In genomic region chr3:123745184-123745855, GRCh38 we compare ENCODE assay signal across 11 cellular contexts.
DNase-seq lines count a peak whose midpoint lies in the region; ATAC-seq, FAIRE-seq and TF ChIP-seq lines count a peak whose summit lies in the region.
"Had no signal": no experiment of that assay in that cellular context is flagged by ENCODE, and none has a peak within 500 bp of the region (broad histone marks: within the 10 kb centered on the region; RNA-seq: fewer than 3 reads in every experiment).

No MANE protein-coding gene starts in this region.

- H3K4me1 Mint-ChIP-seq in activated T-helper 1 cell treated with anti-CD3 and anti-CD28 coated beads, Interleukin-12 subunit alpha, Interleukin-12 subunit beta, Interleukin-2, Interleukin-4 antibody, amounts not matched to agents 30 ng/mL and 10 ng/mL and 1 ng/mL, durations not matched to agents 14 hours and 24 hours and 36 hours (ENCODE audit: low read depth) = no peaks in the 10 kb centered on the region
- H3K4me1 Mint-ChIP-seq: nephron progenitor cell had no signal

- peak; percentile 34 for TF ChIP-seq CTCF in C4-2B (conservative IDR thresholded peaks at IDR 0.05)
- TF ChIP-seq CTCF in KMS-11 (conservative IDR thresholded peaks at IDR 0.05; ENCODE audit: low read depth, low read length) = peak; percentile 31; the same call in 1 of the 2 replicates
- peak in 5 of 7 experiments; percentile 13 to 49 (median 39) for TF ChIP-seq CTCF in body of pancreas (IDR thresholded peaks at IDR 0.05)
- TF ChIP-seq CTCF in HepG2 (CRISPR knock-in tag; IDR thresholded peaks at IDR 0.05) = peak; percentile 67

- ATAC-seq in body of pancreas = peak; percentile 47
- peak; percentile 84 for ATAC-seq in HepG2
- no peak for ATAC-seq in HG03025 (IDR thresholded peaks at IDR 0.05; ENCODE audit: low FRiP score, unreplicated experiment)

- no peak for TF ChIP-seq POLR2A in body of pancreas (IDR thresholded peaks at IDR 0.05)
- no peak for TF ChIP-seq POLR2A in HepG2 (IDR thresholded peaks at IDR 0.05; ENCODE audit: insufficient read depth in 1 of 2, low read depth in 2 of 2, low read length in 2 of 2)

- H3K9ac ChIP-seq in KMS-11 (no peak overlapping the region), HepG2 (ENCODE audit: insufficient read depth, low read depth, low read length) (no peak overlapping the region)

- H3K27me3 Mint-ChIP-seq in activated T-helper 1 cell treated with anti-CD3 and anti-CD28 coated beads, Interleukin-12 subunit alpha, Interleukin-12 subunit beta, Interleukin-2, Interleukin-4 antibody, amounts not matched to agents 30 ng/mL and 10 ng/mL and 1 ng/mL, durations not matched to agents 14 hours and 24 hours and 36 hours (ENCODE audit: insufficient read depth) = peaks cover 12% of the 10 kb centered on the region

- no peak for TF ChIP-seq EP300 in HepG2 (IDR thresholded peaks at IDR 0.05; ENCODE audit: low read depth in 2 of 2, low read length in 2 of 2)
- TF ChIP-seq EP300 in HepG2 (CRISPR knock-in tag; IDR thresholded peaks at IDR 0.05; ENCODE audit: borderline replicate concordance) = no peak

- POLR2A ChIA-PET in HepG2 (lab: Yijun Ruan, JAX) = interaction anchor here (1.2 kb wide), 1 partner anchor 10 kb away, joined by 5 read pairs; no protein-coding TSS in a partner anchor

- 80 to 93% methylated on average over 1 of the region's 1 CpG for WGBS in body of pancreas, 2 donors
- WGBS in HepG2 (ENCODE audit: low lambda C conversion rate) = 76% methylated on average over 1 of the region's 1 CpG

- intact Hi-C loops in body of pancreas (cut with DNase I) (no loop called here), HepG2 (cut with micrococcal nuclease; ENCODE audit: unreplicated experiment) (loop anchor here (1.0 to 2.0 kb wide), 2 partner anchors 53 to 136 kb away; no protein-coding TSS in a partner anchor)
- intact Hi-C loops in activated T-helper 1 cell treated with anti-CD3 and anti-CD28 coated beads, Interleukin-12 subunit alpha, Interleukin-12 subunit beta, Interleukin-2, Interleukin-4 antibody, amounts not matched to agents 30 ng/mL and 10 ng/mL and 1 ng/mL, durations not matched to agents 14 hours and 24 hours and 36 hours (cut with micrococcal nuclease) = no loop called here

- BruUV-seq in HepG2 (replicated peaks; lab: Mats Ljungman, UMichigan) = no TSS peak

- FAIRE-seq in HepG2 (lab: Jason Lieb, UNC) = no peak

- H3K4me2 ChIP-seq in KMS-11 (no peak overlapping the region), HepG2 (ENCODE audit: low read depth, low read length) (no peak overlapping the region)

- no peaks in the 10 kb centered on the region for H3K9me3 Mint-ChIP-seq in activated T-helper 1 cell treated with anti-CD3 and anti-CD28 coated beads, Interleukin-12 subunit alpha, Interleukin-12 subunit beta, Interleukin-2, Interleukin-4 antibody, amounts not matched to agents 30 ng/mL and 10 ng/mL and 1 ng/mL, durations not matched to agents 14 hours and 24 hours and 36 hours
- H3K9me3 Mint-ChIP-seq: nephron progenitor cell had no signal

- H3K27ac Mint-ChIP-seq in activated T-helper 1 cell treated with anti-CD3 and anti-CD28 coated beads, Interleukin-12 subunit alpha, Interleukin-12 subunit beta, Interleukin-2, Interleukin-4 antibody, amounts not matched to agents 30 ng/mL and 10 ng/mL and 1 ng/mL, durations not matched to agents 14 hours and 24 hours and 36 hours = no peak overlapping the region

- in situ Hi-C loops in HepG2 (cut with HindIII; ENCODE audit: extremely low pct_ligation_motif_present, low pct_unique_long_range_greater_than_20kb) = no loop called here

- H3K4me3 ChIP-seq in KMS-11 (IDR thresholded peaks at IDR 0.05; ENCODE audit: insufficient read depth, low read depth, low read length) (no peak overlapping the region), body of pancreas (no peak overlapping the region), HepG2 (replicated peaks in 1 of 3; ENCODE audit: insufficient read depth in 1 of 3, low read depth in 2 of 3, low read length in 3 of 3) (no peak overlapping the region)
- H3K4me3 ChIP-seq: upper lobe of left lung had no signal

- CTCF ChIA-PET in HepG2 (lab: Yijun Ruan, JAX; ENCODE audit: low intra/inter-chr PET ratio, low total read pairs) = interaction anchor here (1.1 to 1.6 kb wide), 2 partner anchors 132 to 136 kb away, joined by 3 to 11 read pairs; no protein-coding TSS in a partner anchor

- H2AFZ ChIP-seq in KMS-11 (ENCODE audit: low read depth) = no peak overlapping the region
- H2AFZ ChIP-seq in HepG2 (ENCODE audit: low read length) = no peak overlapping the region

- peak; percentile 65 for TF ChIP-seq RAD21 in HepG2 (CRISPR knock-in tag; IDR thresholded peaks at IDR 0.05)

- H4K20me1 ChIP-seq in KMS-11 (ENCODE audit: insufficient read depth) (no peaks in the 10 kb centered on the region), HepG2 (ENCODE audit: insufficient read depth, low read length) (no peaks in the 10 kb centered on the region)

- H3K4me1 ChIP-seq in KMS-11 (ENCODE audit: low read depth, poor library complexity, severe bottlenecking) = no peaks in the 10 kb centered on the region
- H3K4me1 ChIP-seq in body of pancreas = peaks cover 1% of the 10 kb centered on the region
- peaks cover 19% of the 10 kb centered on the region for H3K4me1 ChIP-seq in HepG2 (ENCODE audit: insufficient read depth, low read length)

- H3K36me3 ChIP-seq in KMS-11 (ENCODE audit: insufficient read depth) = no peaks in the 10 kb centered on the region
- H3K36me3 ChIP-seq in body of pancreas (replicated peaks in 1 of 2; ENCODE audit: insufficient read depth in 1 of 2, low read depth in 2 of 2) = no peaks in the 10 kb centered on the region
- peaks cover 1 to 15% of the 10 kb centered on the region in 2 experiments; a peak in 2 of 5 replicates for H3K36me3 ChIP-seq in HepG2 (replicated peaks in 1 of 2; ENCODE audit: control insufficient read depth in 1 of 2, insufficient read depth in 2 of 2, low read length in 2 of 2)
- H3K36me3 ChIP-seq: upper lobe of left lung had no signal

- no peak for DNase-seq in body of pancreas
- peak; percentile 44 for DNase-seq in HepG2 (ENCODE audit: low spot score)
- no peak for DNase-seq in epidermal melanocyte (ENCODE audit: insufficient read length, low spot score)
- DNase-seq in activated T-helper 1 cell treated with anti-CD3 and anti-CD28 coated beads, Interleukin-12 subunit alpha, Interleukin-12 subunit beta, Interleukin-2, Interleukin-4 antibody, amounts not matched to agents 30 ng/mL and 10 ng/mL and 1 ng/mL, durations not matched to agents 14 hours and 24 hours and 36 hours (ENCODE audit: low spot score) = no peak
- DNase-seq in DMS79 (lab: John Stamatoyannopoulos, UW) = no peak
- DNase-seq: hypothalamus, nephron progenitor cell had no signal

- H3K27ac ChIP-seq in C4-2B (no peak overlapping the region), KMS-11 (no peak overlapping the region), body of pancreas (peak overlapping the region in 1 of 4 donors; percentile 24), HepG2 (ENCODE audit: extremely low read length, insufficient read depth, low read length) (peak overlapping the region; percentile 30)

- no peaks in the 10 kb centered on the region for H3K27me3 ChIP-seq in KMS-11 (ENCODE audit: insufficient read depth, low read depth)
- no peaks in the 10 kb centered on the region for H3K27me3 ChIP-seq in body of pancreas
- H3K27me3 ChIP-seq in HepG2 (ENCODE audit: control insufficient read depth in 1 of 2, insufficient read depth in 2 of 2, low read length in 2 of 2) = no peaks in the 10 kb centered on the region
- H3K27me3 ChIP-seq: upper lobe of left lung had no signal

- H3K79me2 ChIP-seq in KMS-11 (ENCODE audit: insufficient read depth, low read depth) (no peaks in the 10 kb centered on the region), HepG2 (ENCODE audit: insufficient read depth, low read length) (no peaks in the 10 kb centered on the region)

- no peak overlapping the region for H3K4me3 Mint-ChIP-seq in activated T-helper 1 cell treated with anti-CD3 and anti-CD28 coated beads, Interleukin-12 subunit alpha, Interleukin-12 subunit beta, Interleukin-2, Interleukin-4 antibody, amounts not matched to agents 30 ng/mL and 10 ng/mL and 1 ng/mL, durations not matched to agents 14 hours and 24 hours and 36 hours
- H3K4me3 Mint-ChIP-seq: nephron progenitor cell had no signal

- H3K9me3 ChIP-seq in body of pancreas (no peaks in the 10 kb centered on the region), HepG2 (ENCODE audit: low read length) (no peaks in the 10 kb centered on the region)
- H3K9me3 ChIP-seq: upper lobe of left lung had no signal

- H3K36me3 Mint-ChIP-seq in activated T-helper 1 cell treated with anti-CD3 and anti-CD28 coated beads, Interleukin-12 subunit alpha, Interleukin-12 subunit beta, Interleukin-2, Interleukin-4 antibody, amounts not matched to agents 30 ng/mL and 10 ng/mL and 1 ng/mL, durations not matched to agents 14 hours and 24 hours and 36 hours (ENCODE audit: low read depth) = no peaks in the 10 kb centered on the region

TF ChIP-seq in HepG2, 621 proteins besides CTCF, POLR2A, EP300 and RAD21 (continues in another document):
- TF ChIP-seq RFXANK (CRISPR knock-in tag; IDR thresholded peaks at IDR 0.05) (no peak), ZC3H4 (CRISPR knock-in tag; IDR thresholded peaks at IDR 0.05; ENCODE audit: borderline replicate concordance) (no peak), BCL6 (CRISPR knock-in tag; IDR thresholded peaks at IDR 0.05) (no peak), JDP2 (CRISPR knock-in tag; IDR thresholded peaks at IDR 0.05; ENCODE audit: borderline replicate concordance) (no peak), SMC3 (IDR thresholded peaks at IDR 0.05; ENCODE audit: low read length) (peak; percentile 72), HIC2 (CRISPR knock-in tag; IDR thresholded peaks at IDR 0.05; ENCODE audit: low read depth) (no peak)
